8 cellular contexts compared by ENCODE assay signal in the genomic region with DNA sequence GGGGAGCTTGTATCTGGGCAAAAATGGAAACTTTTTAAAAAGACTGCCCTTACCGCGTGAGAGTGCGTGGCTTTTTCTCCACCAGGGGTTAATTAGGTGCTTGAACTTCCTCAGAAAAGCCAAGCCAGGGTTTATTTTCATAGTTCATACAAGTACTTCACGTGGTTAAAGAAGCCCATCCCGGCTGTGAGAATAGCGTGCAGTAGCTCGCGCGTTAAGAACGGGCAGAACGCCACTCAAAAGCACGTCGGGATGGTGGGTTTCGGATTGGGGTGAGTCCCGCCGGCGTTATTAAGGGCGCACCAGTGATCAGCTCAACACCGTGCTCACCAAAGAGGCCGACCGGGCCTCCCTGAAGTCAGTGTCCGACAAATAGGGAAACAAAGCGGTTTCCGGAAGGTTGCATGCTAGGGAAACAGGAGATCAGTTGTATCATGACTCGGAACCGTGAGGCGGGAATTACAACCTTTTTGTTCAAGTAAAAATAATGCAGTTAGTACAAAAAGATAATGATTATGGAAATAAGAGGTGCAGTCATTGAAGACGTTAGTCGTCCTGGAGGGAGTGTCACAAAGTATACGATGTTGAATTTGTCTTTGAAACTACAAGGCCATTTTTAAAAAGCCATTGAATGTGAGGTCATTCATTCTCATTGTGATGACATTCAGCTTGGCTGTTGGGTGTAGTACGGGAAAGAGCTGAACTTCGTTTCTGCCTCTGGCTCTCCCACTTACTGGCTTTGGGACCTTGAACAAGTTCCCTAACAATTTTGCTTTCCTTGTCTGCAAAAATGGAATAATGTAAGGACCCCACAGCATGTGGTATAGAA. TPM values are rescaled to one million over a fixed set of nuclear protein-coding genes. Genes with fewer than 3 reads are reported as not detected.
DNase-seq lines count a peak whose midpoint lies in the region; ATAC-seq and TF ChIP-seq lines count a peak whose summit lies in the region.

No MANE protein-coding gene starts in this region.

- peaks cover 8% of the 10 kb centered on the region for H3K36me3 Mint-ChIP-seq in activated T-helper 2 cell treated with anti-CD3 and anti-CD28 coated beads, Interferon-gamma antibody, Interleukin-2, Interleukin-4, amounts not matched to agents 10 μg/mL and 5 μg/mL and 100 μg/mL, durations not matched to agents 14 hours and 24 hours and 36 hours (ENCODE audit: low read depth)
- H3K36me3 Mint-ChIP-seq in glutamatergic neuron (ENCODE audit: unreplicated experiment), result no peaks in the 10 kb centered on the region

- WGBS in trophoblast cell (ENCODE audit: extremely low coverage, insufficient coverage, insufficient read length), result no CpG with 5 or more reads among the region's 32 CpGs

- TF ChIP-seq CTCF in AG09309 (IDR thresholded peaks at IDR 0.05; ENCODE audit: control insufficient read depth, insufficient read depth, low read depth, low read length, missing control alignments) (no peak), glutamatergic neuron (IDR thresholded peaks at IDR 0.05; ENCODE audit: partially characterized antibody, unreplicated experiment) (peak; percentile 19)

- H4K91ac ChIP-seq in trophoblast cell (ENCODE audit: low read depth, low read length), result peak overlapping the region; percentile 85

- H2BK12ac ChIP-seq in trophoblast cell (ENCODE audit: low read length), result no peak overlapping the region

- H2BK5ac ChIP-seq in trophoblast cell (ENCODE audit: low read depth, low read length, poor library complexity), result peak overlapping the region; percentile 14

- H4K12ac ChIP-seq in trophoblast cell (ENCODE audit: low read depth, low read length), result peak overlapping the region; percentile 49

- H4K8ac ChIP-seq in trophoblast cell (ENCODE audit: low read depth, low read length), result peak overlapping the region; percentile 81

- peaks cover 5% of the 10 kb centered on the region for H3K9me3 Mint-ChIP-seq in activated T-helper 2 cell treated with anti-CD3 and anti-CD28 coated beads, Interferon-gamma antibody, Interleukin-2, Interleukin-4, amounts not matched to agents 10 μg/mL and 5 μg/mL and 100 μg/mL, durations not matched to agents 14 hours and 24 hours and 36 hours
- H3K9me3 Mint-ChIP-seq in glutamatergic neuron (ENCODE audit: unreplicated experiment), result peaks cover 11% of the 10 kb centered on the region

- no peaks in the 10 kb centered on the region for H3K27me3 ChIP-seq in trophoblast cell (ENCODE audit: insufficient read depth, low read length)

- no peak overlapping the region for H3K23ac ChIP-seq in trophoblast cell (ENCODE audit: low read length)

- DNase-seq in AG09309 (ENCODE audit: low read depth), result no peak
- peak; percentile 74 for DNase-seq in NCI-H2227 treated with DMSO at 0.1 percent for 48 hours (lab: John Stamatoyannopoulos, UW)
- DNase-seq in activated T-helper 2 cell treated with anti-CD3 and anti-CD28 coated beads, Interferon-gamma antibody, Interleukin-2, Interleukin-4, amounts not matched to agents 10 μg/mL and 5 μg/mL and 100 μg/mL, durations not matched to agents 14 hours and 24 hours and 36 hours (ENCODE audit: low spot score), result no peak
- DNase-seq in glutamatergic neuron, result peak; percentile 43
- peak in 1 of 2 donors; percentile 53 for DNase-seq in trophoblast cell
- no peak for DNase-seq in ecto neural progenitor cell (ENCODE audit: low spot score)

- peaks cover 0 to 3% of the 10 kb centered on the region in 2 experiments for H3K4me1 ChIP-seq in trophoblast cell (ENCODE audit: control insufficient read depth in 1 of 2, insufficient read depth in 2 of 2, low read length in 2 of 2)

- peak overlapping the region; percentile 86 for H3K4me3 Mint-ChIP-seq in activated T-helper 2 cell treated with anti-CD3 and anti-CD28 coated beads, Interferon-gamma antibody, Interleukin-2, Interleukin-4, amounts not matched to agents 10 μg/mL and 5 μg/mL and 100 μg/mL, durations not matched to agents 14 hours and 24 hours and 36 hours (ENCODE audit: low read depth)
- peak overlapping the region; percentile 91 for H3K4me3 Mint-ChIP-seq in glutamatergic neuron (ENCODE audit: unreplicated experiment)

- no peak overlapping the region for H2AK5ac ChIP-seq in trophoblast cell (ENCODE audit: low read length)

- H3K79me1 ChIP-seq in trophoblast cell (ENCODE audit: low read length), result peaks cover 12% of the 10 kb centered on the region

- intact Hi-C loops in activated T-helper 2 cell treated with anti-CD3 and anti-CD28 coated beads, Interferon-gamma antibody, Interleukin-2, Interleukin-4, amounts not matched to agents 10 μg/mL and 5 μg/mL and 100 μg/mL, durations not matched to agents 14 hours and 24 hours and 36 hours (cut with micrococcal nuclease), result loop anchor here (1.0 to 2.0 kb wide), 3 partner anchors 40 to 206 kb away; a partner anchor contains a TSS

- H3K4me3 ChIP-seq in AG09309 (ENCODE audit: control insufficient read depth, low read depth, low read length) (peak overlapping the region; percentile 66), trophoblast cell (ENCODE audit: low read depth, low read length) (peak overlapping the region; percentile 79)

- peak overlapping the region; percentile 64 for H3K27ac ChIP-seq in trophoblast cell (ENCODE audit: low read depth, low read length)

- H3K27me3 Mint-ChIP-seq in activated T-helper 2 cell treated with anti-CD3 and anti-CD28 coated beads, Interferon-gamma antibody, Interleukin-2, Interleukin-4, amounts not matched to agents 10 μg/mL and 5 μg/mL and 100 μg/mL, durations not matched to agents 14 hours and 24 hours and 36 hours (ENCODE audit: low read depth), result peaks cover 10% of the 10 kb centered on the region
- peaks cover 9% of the 10 kb centered on the region for H3K27me3 Mint-ChIP-seq in glutamatergic neuron (ENCODE audit: unreplicated experiment)

- peaks cover 7% of the 10 kb centered on the region for H3K79me2 ChIP-seq in trophoblast cell (ENCODE audit: control insufficient read depth, insufficient read depth, low read length, poor library complexity)

- H3K36me3 ChIP-seq in trophoblast cell (ENCODE audit: control insufficient read depth in 1 of 2, insufficient read depth in 2 of 2, low read length in 2 of 2), result no peaks in the 10 kb centered on the region

- H3K9me3 ChIP-seq in trophoblast cell (ENCODE audit: insufficient read depth, low read depth, low read length), result no peaks in the 10 kb centered on the region

- ATAC-seq in GM18520 (IDR thresholded peaks at IDR 0.05; ENCODE audit: unreplicated experiment), result peak; percentile 3
- peak; percentile 21 for ATAC-seq in HG03045 (IDR thresholded peaks at IDR 0.05; ENCODE audit: unreplicated experiment)

- H2AFZ ChIP-seq in trophoblast cell (ENCODE audit: insufficient read depth, low read length, poor library complexity), result peak overlapping the region; percentile 85

- peaks cover 22% of the 10 kb centered on the region for H3K4me1 Mint-ChIP-seq in activated T-helper 2 cell treated with anti-CD3 and anti-CD28 coated beads, Interferon-gamma antibody, Interleukin-2, Interleukin-4, amounts not matched to agents 10 μg/mL and 5 μg/mL and 100 μg/mL, durations not matched to agents 14 hours and 24 hours and 36 hours (ENCODE audit: low read depth)
- peaks cover 15% of the 10 kb centered on the region for H3K4me1 Mint-ChIP-seq in glutamatergic neuron (ENCODE audit: low read depth, unreplicated experiment)

- H2BK120ac ChIP-seq in trophoblast cell (ENCODE audit: insufficient read depth, low read length, poor library complexity), result peak overlapping the region; percentile 14

- peak overlapping the region; percentile 90 for H3K4me2 ChIP-seq in trophoblast cell (ENCODE audit: low read length)

- H3K9ac ChIP-seq in trophoblast cell (ENCODE audit: low read length), result peak overlapping the region; percentile 92

- peak overlapping the region; percentile 50 for H3K18ac ChIP-seq in trophoblast cell (ENCODE audit: low read length)

- peak overlapping the region; percentile 60 for H3K4ac ChIP-seq in trophoblast cell (ENCODE audit: low read depth, low read length)

- H3K14ac ChIP-seq in trophoblast cell (ENCODE audit: low read length), result peak overlapping the region; percentile 78

- peak overlapping the region; percentile 96 for H3K27ac Mint-ChIP-seq in activated T-helper 2 cell treated with anti-CD3 and anti-CD28 coated beads, Interferon-gamma antibody, Interleukin-2, Interleukin-4, amounts not matched to agents 10 μg/mL and 5 μg/mL and 100 μg/mL, durations not matched to agents 14 hours and 24 hours and 36 hours
- H3K27ac Mint-ChIP-seq in glutamatergic neuron (ENCODE audit: unreplicated experiment), result peak overlapping the region; percentile 97

RNA-seq across cellular contexts. Expression of a gene that starts 0.9 kb away (rescaled TPM):
- 11.0 and 13.1 TPM in 2 replicates for total RNA-seq in activated T-helper 2 cell treated with anti-CD3 and anti-CD28 coated beads, Interferon-gamma antibody, Interleukin-2, Interleukin-4, amounts not matched to agents 10 μg/mL and 5 μg/mL and 100 μg/mL, durations not matched to agents 14 hours and 24 hours and 36 hours
- total RNA-seq in glutamatergic neuron (ENCODE audit: unreplicated experiment), result 15.8 TPM
- polyA plus RNA-seq in trophoblast cell (2013), result 4.8 and 5.4 TPM in 2 replicates

RNA-seq across cellular contexts. Expression of a gene that starts 41.6 kb away (rescaled TPM):
- total RNA-seq in activated T-helper 2 cell treated with anti-CD3 and anti-CD28 coated beads, Interferon-gamma antibody, Interleukin-2, Interleukin-4, amounts not matched to agents 10 μg/mL and 5 μg/mL and 100 μg/mL, durations not matched to agents 14 hours and 24 hours and 36 hours, result 24.1 and 28.3 TPM in 2 replicates
- total RNA-seq in glutamatergic neuron (ENCODE audit: unreplicated experiment), result 41.3 TPM
- 20.0 and 20.5 TPM in 2 replicates for polyA plus RNA-seq in trophoblast cell (2013)

Comparison
In these comparisons a context has a peak if more than half of its experiments do, and no peak if none do; other contexts are left out.
1. DNase-seq: peak in NCI-H2227 treated with DMSO at 0.1 percent for 48 hours (single experiment) and glutamatergic neuron (single experiment); none in AG09309 (single experiment), activated T-helper 2 cell treated with anti-CD3 and anti-CD28 coated beads, Interferon-gamma antibody, Interleukin-2, Interleukin-4, amounts not matched to agents 10 μg/mL and 5 μg/mL and 100 μg/mL, durations not matched to agents 14 hours and 24 hours and 36 hours (single experiment) and ecto neural progenitor cell (single experiment).